In the genomic region with DNA sequence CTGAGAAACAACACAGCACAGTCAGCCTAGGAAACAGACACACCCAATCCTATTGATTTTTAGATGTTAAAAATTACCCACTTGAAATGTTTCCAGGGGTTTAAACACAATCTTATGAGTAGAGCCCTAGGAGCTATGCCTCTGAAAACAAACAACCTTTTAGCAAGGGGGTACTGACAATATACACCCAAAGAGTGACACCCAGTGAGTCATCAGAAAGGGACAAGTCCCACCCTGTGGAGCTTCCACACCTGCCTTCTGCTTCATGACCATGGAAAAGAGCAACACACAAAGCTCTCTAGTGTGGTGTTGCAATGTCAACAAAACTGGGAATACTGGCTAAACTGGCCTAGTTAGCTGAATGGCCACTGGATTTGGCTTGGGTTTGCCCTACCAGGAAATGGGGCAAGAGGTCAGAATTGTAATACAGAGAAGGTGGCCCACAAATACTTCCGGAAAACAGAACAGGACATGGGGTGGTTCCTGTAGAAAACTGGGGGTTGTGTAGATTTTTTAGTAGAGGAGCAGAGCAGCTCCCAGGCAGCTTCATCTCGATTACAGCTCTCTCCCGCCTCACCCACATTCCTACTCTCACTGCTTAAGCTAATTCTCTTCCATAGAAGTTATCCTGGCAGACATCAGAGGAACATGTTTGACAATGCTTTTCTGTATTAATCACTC, we compare ENCODE assay signal across 12 cellular contexts.
DNase-seq lines count a peak whose midpoint lies in the region; ATAC-seq and TF ChIP-seq lines count a peak whose summit lies in the region.
"Had no signal": no experiment of that assay in that cellular context is flagged by ENCODE, and none has a peak within 500 bp of the region (broad histone marks: within the 10 kb centered on the region; RNA-seq: fewer than 3 reads in every experiment).

No MANE protein-coding gene starts in this region.

- H4K20me1 ChIP-seq in mammary epithelial cell (ENCODE audit: insufficient read depth, low read length): no peaks in the 10 kb centered on the region

- BruUV-seq in mammary epithelial cell (replicated peaks; lab: Mats Ljungman, UMichigan): no TSS peak

- intact Hi-C loops in mammary epithelial cell (cut with micrococcal nuclease): no loop called here

- peak; percentile 94 for DNase-seq in COR-L47 (lab: John Stamatoyannopoulos, UW)
- DNase-seq in NCI-H146 (lab: John Stamatoyannopoulos, UW): peak; percentile 91
- DNase-seq in mammary epithelial cell: peak; percentile 95
- no peak for DNase-seq in activated CD4-positive, alpha-beta T cell treated with anti-CD3 and anti-CD28 coated beads, Interleukin-2, amount 50 U/mL, for 48 hours
- DNase-seq in WERI-Rb-1: no peak
- DNase-seq: activated gamma-delta T cell, dermis blood vessel endothelial cell, NCI-H526, T1000 had no signal

- peak overlapping the region; percentile 56 for H3K4me2 ChIP-seq in mammary epithelial cell (ENCODE audit: insufficient read depth, low read depth, low read length)

- H3K27ac ChIP-seq in mammary epithelial cell (ENCODE audit: insufficient read depth, low read depth, low read length) (peak overlapping the region; percentile 74), mucosa of rectum (ENCODE audit: low read depth in 2 of 2, low read length in 2 of 2) (peak overlapping the region; percentile 89 to 92), WERI-Rb-1 (no peak overlapping the region)

- H3K36me3 ChIP-seq in mammary epithelial cell (ENCODE audit: insufficient read depth, low read length) (no peaks in the 10 kb centered on the region), mucosa of rectum (ENCODE audit: control insufficient read depth in 2 of 2, insufficient read depth in 2 of 2, low read length in 2 of 2) (no peaks in the 10 kb centered on the region), WERI-Rb-1 (no peaks in the 10 kb centered on the region)

- ATAC-seq in GM21447 (IDR thresholded peaks at IDR 0.05; ENCODE audit: unreplicated experiment) (no peak), HG02884 (IDR thresholded peaks at IDR 0.05; ENCODE audit: unreplicated experiment) (no peak)

- H3K4me1 ChIP-seq in mammary epithelial cell (ENCODE audit: insufficient read depth, low read length) (peaks cover 41% of the 10 kb centered on the region), mucosa of rectum (ENCODE audit: control insufficient read depth in 2 of 2, insufficient read depth in 2 of 2, low read length in 2 of 2) (peaks cover 16 to 38% of the 10 kb centered on the region in 2 donors)

- WGBS in mammary epithelial cell (ENCODE audit: low coverage, missing lambda C conversion rate): 54% methylated on average over 3 of the region's 3 CpGs

- TF ChIP-seq CTCF in mammary epithelial cell (conservative IDR thresholded peaks at IDR 0.05 in 1 of 2, IDR thresholded peaks at IDR 0.05 in 1 of 2; ENCODE audit: extremely low read depth in 1 of 2, insufficient read depth in 1 of 2, low read depth in 1 of 2, low read length in 2 of 2) (no peak), WERI-Rb-1 (IDR thresholded peaks at IDR 0.05; ENCODE audit: low read depth, low read length) (no peak)

- CTCF ChIA-PET in mammary epithelial cell (lab: Charles Lee; ENCODE audit: low non-redundant PET): interaction anchor here (1.6 kb wide), 1 partner anchor 98 kb away, joined by 5 read pairs; the partner anchor contains the start of gene GAREM1

- H2AFZ ChIP-seq in mammary epithelial cell (ENCODE audit: low read depth, low read length): peak overlapping the region; percentile 0

- no peaks in the 10 kb centered on the region for H3K79me2 ChIP-seq in mammary epithelial cell (ENCODE audit: insufficient read depth, low read length)

- H3K9me3 ChIP-seq in mammary epithelial cell (replicated peaks; ENCODE audit: insufficient read depth, low read length) (no peaks in the 10 kb centered on the region), mucosa of rectum (ENCODE audit: control insufficient read depth in 2 of 2, low read length in 2 of 2) (no peaks in the 10 kb centered on the region), WERI-Rb-1 (ENCODE audit: severe bottlenecking) (no peaks in the 10 kb centered on the region)

- dilution Hi-C loops in mammary epithelial cell (cut with HindIII; ENCODE audit: low sequenced_read_pairs): no loop called here

- H3K27me3 ChIP-seq in mammary epithelial cell (ENCODE audit: insufficient read depth, low read length) (no peaks in the 10 kb centered on the region), mucosa of rectum (ENCODE audit: control insufficient read depth in 2 of 2, insufficient read depth in 2 of 2, low read length in 2 of 2) (no peaks in the 10 kb centered on the region), WERI-Rb-1 (ENCODE audit: insufficient read depth, low read depth, severe bottlenecking) (peaks cover 28% of the 10 kb centered on the region)

- H3K9ac ChIP-seq in mammary epithelial cell (ENCODE audit: insufficient read depth, low read length) (no peak overlapping the region), mucosa of rectum (ENCODE audit: low read depth in 1 of 2, low read length in 2 of 2) (peak overlapping the region in 1 of 2 donors; percentile 13)

- no peak overlapping the region for H3K4me3 ChIP-seq in mammary epithelial cell (replicated peaks in 1 of 3; ENCODE audit: insufficient read depth in 1 of 3, low read depth in 2 of 3, low read length in 3 of 3)
- H3K4me3 ChIP-seq in mucosa of rectum (ENCODE audit: low read length in 2 of 2): peak overlapping the region; percentile 27 to 36
- H3K4me3 ChIP-seq in WERI-Rb-1 (ENCODE audit: low read depth, low read length): no peak overlapping the region

- in situ Hi-C loops in mammary epithelial cell (cut with MboI; ENCODE audit: low sequenced_read_pairs in 2 of 2): no loop called here

Comparison
In these comparisons a context has a peak if more than half of its experiments do, and no peak if none do; other contexts are left out.
1. DNase-seq: peak in COR-L47 (single experiment), NCI-H146 (single experiment) and mammary epithelial cell (single experiment); none in activated CD4-positive, alpha-beta T cell treated with anti-CD3 and anti-CD28 coated beads, Interleukin-2, amount 50 U/mL, for 48 hours (0 of 2) and WERI-Rb-1 (single experiment).
2. H3K4me3 ChIP-seq: peak in mucosa of rectum (2 of 2); none in mammary epithelial cell (0 of 3) and WERI-Rb-1 (single experiment).